1 cellular context compared by ENCODE assay signal in the genomic region with DNA sequence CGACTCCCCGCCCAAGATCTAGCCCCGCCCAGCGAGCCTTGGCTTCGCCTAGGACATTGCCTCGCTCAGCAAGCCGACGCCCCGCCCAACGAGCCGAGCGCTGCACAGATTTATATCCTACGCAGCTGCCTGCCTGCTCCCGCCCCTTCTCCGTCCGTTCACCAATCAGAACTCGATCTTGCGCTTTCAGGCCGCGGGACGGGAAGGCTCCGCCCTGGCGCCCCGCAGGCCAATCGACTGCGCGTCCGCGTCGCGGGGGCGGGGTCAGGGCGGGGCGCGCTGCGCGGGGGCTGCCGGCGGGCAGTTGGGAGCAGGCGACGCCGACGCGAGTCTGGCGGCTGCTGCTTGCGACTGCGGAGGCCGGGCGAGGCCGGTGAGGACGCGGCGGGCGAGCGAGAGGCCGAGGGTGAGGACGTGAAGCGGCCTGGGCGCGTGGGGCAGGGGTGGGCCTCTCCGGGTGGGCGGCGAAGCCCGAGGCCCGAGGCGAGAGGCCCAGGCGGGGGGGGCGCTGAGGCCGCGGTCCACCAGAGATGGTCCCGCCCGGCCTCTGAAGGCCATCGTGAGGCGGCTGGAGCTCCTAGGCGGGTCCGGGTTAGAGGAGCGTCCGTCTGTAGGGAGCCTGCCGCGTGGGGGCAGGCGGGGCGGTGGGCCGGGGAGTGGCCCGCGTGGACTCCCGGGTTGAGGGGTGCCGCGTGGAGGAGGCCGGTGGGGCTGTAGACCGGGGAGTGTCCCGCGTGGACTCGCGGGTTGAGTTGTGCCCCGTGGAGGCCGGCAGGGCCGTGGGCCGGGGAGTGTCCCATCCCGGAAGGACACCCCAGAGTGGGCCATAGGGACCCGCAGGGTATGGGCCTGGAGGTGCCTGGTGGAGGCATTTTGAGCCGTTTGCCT.
TF ChIP-seq lines count a peak whose summit lies in the region.

FARP2 (plus strand) TSS at position 303 of the 888 bp plus-strand sequence. CDS start 16,823 bp downstream, outside the sequence.

TF ChIP-seq in HepG2, 621 proteins besides CTCF, POLR2A, EP300 and RAD21 (continued from another document and continues in another):
- peak; percentile 58; the same call in 1 of the 2 replicates for TF ChIP-seq KIAA2018 (CRISPR knock-in tag; IDR thresholded peaks at IDR 0.05; ENCODE audit: borderline replicate concordance)
- no peak for TF ChIP-seq ZNF235 (CRISPR knock-in tag; IDR thresholded peaks at IDR 0.05; ENCODE audit: borderline replicate concordance)
- no peak for TF ChIP-seq ATF6 (CRISPR knock-in tag; conservative IDR thresholded peaks at IDR 0.05)
- TF ChIP-seq ZUFSP (CRISPR knock-in tag; IDR thresholded peaks at IDR 0.05; ENCODE audit: borderline replicate concordance): no peak
- TF ChIP-seq ZMYM2 (CRISPR knock-in tag; IDR thresholded peaks at IDR 0.05): no peak
- peak; percentile 69 for TF ChIP-seq ZSCAN31 (CRISPR knock-in tag; IDR thresholded peaks at IDR 0.05; ENCODE audit: low read depth)
- TF ChIP-seq, protein P1, sequence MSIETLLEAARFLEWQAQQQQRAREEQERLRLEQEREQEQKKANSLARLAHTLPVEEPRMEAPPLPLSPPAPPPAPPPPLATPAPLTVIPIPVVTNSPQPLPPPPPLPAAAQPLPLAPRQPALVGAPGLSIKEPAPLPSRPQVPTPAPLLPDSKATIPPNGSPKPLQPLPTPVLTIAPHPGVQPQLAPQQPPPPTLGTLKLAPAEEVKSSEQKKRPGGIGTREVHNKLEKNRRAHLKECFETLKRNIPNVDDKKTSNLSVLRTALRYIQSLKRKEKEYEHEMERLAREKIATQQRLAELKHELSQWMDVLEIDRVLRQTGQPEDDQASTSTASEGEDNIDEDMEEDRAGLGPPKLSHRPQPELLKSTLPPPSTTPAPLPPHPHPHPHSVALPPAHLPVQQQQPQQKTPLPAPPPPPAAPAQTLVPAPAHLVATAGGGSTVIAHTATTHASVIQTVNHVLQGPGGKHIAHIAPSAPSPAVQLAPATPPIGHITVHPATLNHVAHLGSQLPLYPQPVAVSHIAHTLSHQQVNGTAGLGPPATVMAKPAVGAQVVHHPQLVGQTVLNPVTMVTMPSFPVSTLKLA (IDR thresholded peaks at IDR 0.05): no peak
- no peak for TF ChIP-seq JDP2 (CRISPR knock-in tag; IDR thresholded peaks at IDR 0.05; ENCODE audit: borderline replicate concordance)
- TF ChIP-seq ZNF432 (CRISPR knock-in tag; IDR thresholded peaks at IDR 0.05; ENCODE audit: borderline replicate concordance): no peak
- no peak for TF ChIP-seq HNF4A (CRISPR knock-in tag; IDR thresholded peaks at IDR 0.05)
- TF ChIP-seq ZNF383 (CRISPR knock-in tag; IDR thresholded peaks at IDR 0.05; ENCODE audit: borderline replicate concordance): no peak
- TF ChIP-seq MAFK (conservative IDR thresholded peaks at IDR 0.05 in 1 of 2, IDR thresholded peaks at IDR 0.05 in 1 of 2; ENCODE audit: low read length in 2 of 2): peak in 1 of 2 experiments; percentile 15; a peak in 1 of 4 replicates
- no peak for TF ChIP-seq MBNL3 (CRISPR knock-in tag; conservative IDR thresholded peaks at IDR 0.05)
- no peak for TF ChIP-seq CBX1 (IDR thresholded peaks at IDR 0.05; ENCODE audit: low read depth)
- TF ChIP-seq ZNF331 (CRISPR knock-in tag; IDR thresholded peaks at IDR 0.05): peak; percentile 56; the same call in 1 of the 2 replicates
- TF ChIP-seq MBD4 (IDR thresholded peaks at IDR 0.05; ENCODE audit: borderline replicate concordance, low read length): no peak
- TF ChIP-seq CENPX (CRISPR knock-in tag; IDR thresholded peaks at IDR 0.05): no peak
- TF ChIP-seq ZMAT3 (CRISPR knock-in tag; conservative IDR thresholded peaks at IDR 0.05): peak; percentile 71; the same call in 1 of the 2 replicates
- no peak for TF ChIP-seq SETDB1 (CRISPR knock-in tag; IDR thresholded peaks at IDR 0.05; ENCODE audit: borderline replicate concordance)
- no peak for TF ChIP-seq ELF4 (CRISPR knock-in tag; IDR thresholded peaks at IDR 0.05; ENCODE audit: borderline replicate concordance)
- no peak for TF ChIP-seq HNRNPUL1 (IDR thresholded peaks at IDR 0.05; ENCODE audit: low read depth, low read length)
- TF ChIP-seq ZNF850 (CRISPR knock-in tag; conservative IDR thresholded peaks at IDR 0.05): 0 out of 2 replicates have a peak, but pooled peaks have one; percentile 29
- TF ChIP-seq REXO4 (CRISPR knock-in tag; IDR thresholded peaks at IDR 0.05; ENCODE audit: borderline replicate concordance): no peak
- TF ChIP-seq RAD51 (IDR thresholded peaks at IDR 0.05; ENCODE audit: borderline replicate concordance): no peak
- TF ChIP-seq AHR (CRISPR knock-in tag; IDR thresholded peaks at IDR 0.05): peak; percentile 39; the same call in 1 of the 2 replicates
- TF ChIP-seq, protein P2, sequence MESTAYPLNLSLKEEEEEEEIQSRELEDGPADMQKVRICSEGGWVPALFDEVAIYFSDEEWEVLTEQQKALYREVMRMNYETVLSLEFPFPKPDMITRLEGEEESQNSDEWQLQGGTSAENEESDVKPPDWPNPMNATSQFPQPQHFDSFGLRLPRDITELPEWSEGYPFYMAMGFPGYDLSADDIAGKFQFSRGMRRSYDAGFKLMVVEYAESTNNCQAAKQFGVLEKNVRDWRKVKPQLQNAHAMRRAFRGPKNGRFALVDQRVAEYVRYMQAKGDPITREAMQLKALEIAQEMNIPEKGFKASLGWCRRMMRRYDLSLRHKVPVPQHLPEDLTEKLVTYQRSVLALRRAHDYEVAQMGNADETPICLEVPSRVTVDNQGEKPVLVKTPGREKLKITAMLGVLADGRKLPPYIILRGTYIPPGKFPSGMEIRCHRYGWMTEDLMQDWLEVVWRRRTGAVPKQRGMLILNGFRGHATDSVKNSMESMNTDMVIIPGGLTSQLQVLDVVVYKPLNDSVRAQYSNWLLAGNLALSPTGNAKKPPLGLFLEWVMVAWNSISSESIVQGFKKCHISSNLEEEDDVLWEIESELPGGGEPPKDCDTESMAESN (CRISPR knock-in tag; conservative IDR thresholded peaks at IDR 0.05): 0 out of 2 replicates have a peak, but pooled peaks have one; percentile 62
- TF ChIP-seq ZNF557 (CRISPR knock-in tag; IDR thresholded peaks at IDR 0.05): no peak
- TF ChIP-seq, protein P3, sequence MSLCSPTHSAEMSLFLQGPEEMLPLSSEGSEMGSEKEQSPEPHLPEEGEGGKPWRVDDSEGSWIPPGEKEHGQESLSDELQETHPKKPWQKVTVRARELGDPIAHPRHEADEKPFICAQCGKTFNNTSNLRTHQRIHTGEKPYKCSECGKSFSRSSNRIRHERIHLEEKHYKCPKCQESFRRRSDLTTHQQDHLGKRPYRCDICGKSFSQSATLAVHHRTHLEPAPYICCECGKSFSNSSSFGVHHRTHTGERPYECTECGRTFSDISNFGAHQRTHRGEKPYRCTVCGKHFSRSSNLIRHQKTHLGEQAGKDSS (CRISPR knock-in tag; IDR thresholded peaks at IDR 0.05; ENCODE audit: borderline replicate concordance, low read depth): no peak; the same call in 1 of the 2 replicates
- TF ChIP-seq SATB2 (CRISPR knock-in tag; IDR thresholded peaks at IDR 0.05): 0 out of 2 replicates have a peak, but pooled peaks have one; percentile 20
- TF ChIP-seq, protein P4, sequence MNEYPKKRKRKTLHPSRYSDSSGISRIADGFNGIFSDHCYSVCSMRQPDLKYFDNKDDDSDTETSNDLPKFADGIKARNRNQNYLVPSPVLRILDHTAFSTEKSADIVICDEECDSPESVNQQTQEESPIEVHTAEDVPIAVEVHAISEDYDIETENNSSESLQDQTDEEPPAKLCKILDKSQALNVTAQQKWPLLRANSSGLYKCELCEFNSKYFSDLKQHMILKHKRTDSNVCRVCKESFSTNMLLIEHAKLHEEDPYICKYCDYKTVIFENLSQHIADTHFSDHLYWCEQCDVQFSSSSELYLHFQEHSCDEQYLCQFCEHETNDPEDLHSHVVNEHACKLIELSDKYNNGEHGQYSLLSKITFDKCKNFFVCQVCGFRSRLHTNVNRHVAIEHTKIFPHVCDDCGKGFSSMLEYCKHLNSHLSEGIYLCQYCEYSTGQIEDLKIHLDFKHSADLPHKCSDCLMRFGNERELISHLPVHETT (CRISPR knock-in tag; conservative IDR thresholded peaks at IDR 0.05): peak; percentile 12; the same call in 1 of the 2 replicates
- peak; percentile 5; the same call in 1 of the 2 replicates for TF ChIP-seq FOXA3 (CRISPR knock-in tag; IDR thresholded peaks at IDR 0.05)
- no peak for TF ChIP-seq NCOA5 (CRISPR knock-in tag; IDR thresholded peaks at IDR 0.05)
- TF ChIP-seq MED8 (CRISPR knock-in tag; IDR thresholded peaks at IDR 0.05; ENCODE audit: insufficient replicate concordance): no peak
- 0 out of 2 replicates have a peak, but pooled peaks have one; percentile 39 for TF ChIP-seq SAFB2 (CRISPR knock-in tag; IDR thresholded peaks at IDR 0.05; ENCODE audit: borderline replicate concordance, low read depth)
